In the genomic region with DNA sequence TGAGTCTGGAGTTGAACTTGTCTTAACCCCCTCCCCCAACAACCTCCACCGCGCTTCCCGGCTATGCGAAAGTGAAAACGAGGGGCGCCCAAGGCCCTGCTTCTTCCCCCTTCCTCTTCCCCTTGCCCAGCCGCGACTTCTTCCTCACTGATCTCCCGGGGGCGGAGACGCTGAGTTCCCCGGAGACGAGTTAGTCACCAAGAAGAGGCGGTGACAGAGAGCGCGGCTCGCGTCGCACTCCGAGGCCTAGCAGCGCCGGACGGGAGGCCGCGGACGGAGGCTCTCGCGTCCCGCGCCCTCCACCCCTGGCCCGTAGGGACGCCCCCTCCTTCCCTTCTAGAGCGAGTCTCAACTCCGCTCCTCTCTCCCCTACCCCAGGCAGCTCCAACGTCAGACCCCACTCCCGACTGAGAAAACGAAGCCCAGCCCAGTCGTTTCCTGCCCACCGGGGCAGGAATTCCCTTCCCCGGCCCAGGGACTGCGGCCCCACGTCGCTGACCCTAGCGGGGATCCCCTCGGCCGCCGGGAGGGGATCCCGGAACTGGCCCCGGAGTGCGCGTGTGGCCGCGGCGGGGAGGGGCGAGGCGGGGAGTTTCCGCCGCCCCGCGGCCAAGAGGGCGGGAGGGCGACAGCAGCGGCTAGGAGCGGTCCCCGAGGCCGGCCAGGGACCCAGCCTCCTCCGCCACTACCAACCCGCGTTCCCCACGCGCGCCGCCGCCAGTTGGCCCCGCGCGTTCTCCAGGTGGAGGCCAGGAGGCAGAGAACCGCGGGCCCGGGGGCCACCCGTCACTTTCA, we compare ENCODE assay signal across 8 cellular contexts. TPM values are rescaled to one million over a fixed set of nuclear protein-coding genes. Genes with fewer than 3 reads are reported as not detected.
A peak's percentile ranks its signal among the peaks of the same experiment; 100 is the strongest.
DNase-seq lines count a peak whose midpoint lies in the region; ATAC-seq and TF ChIP-seq lines count a peak whose summit lies in the region.

No MANE protein-coding gene starts in this region.

- peak overlapping the region; percentile 87 for H3K9ac ChIP-seq in iPS-18a (ENCODE audit: low read length)

- ATAC-seq in HG02763 (IDR thresholded peaks at IDR 0.05; ENCODE audit: unreplicated experiment), result peak; percentile 51
- peak; percentile 74 for ATAC-seq in body of pancreas

- 0 to 2% methylated on average over 22 to 51 of the region's 81 CpGs for WGBS in body of pancreas, 2 donors

- peaks cover 6% of the 10 kb centered on the region for H3K4me1 ChIP-seq in body of pancreas
- peaks cover 12% of the 10 kb centered on the region for H3K4me1 ChIP-seq in iPS-18a (ENCODE audit: control insufficient read depth, low read depth, low read length)

- H3K4me3 ChIP-seq in body of pancreas, result peak overlapping the region; percentile 93 to 94
- peak overlapping the region; percentile 75 for H3K4me3 ChIP-seq in iPS-18a (ENCODE audit: low read length)
- peak overlapping the region; percentile 78 to 99 (median 95) for H3K4me3 ChIP-seq in skin epidermis

- H3K27me3 ChIP-seq in body of pancreas, result no peaks in the 10 kb centered on the region
- H3K27me3 ChIP-seq in iPS-18a (ENCODE audit: control insufficient read depth, insufficient read depth, low read length), result peaks cover 18% of the 10 kb centered on the region

- intact Hi-C loops in body of pancreas (cut with DNase I), result no loop called here

- TF ChIP-seq CTCF in body of pancreas (IDR thresholded peaks at IDR 0.05), result peak in 2 of 7 experiments; percentile 0 to 2

- H3K9me3 ChIP-seq in body of pancreas, result no peaks in the 10 kb centered on the region
- H3K9me3 ChIP-seq in iPS-18a (ENCODE audit: control insufficient read depth, low read depth, low read length), result no peaks in the 10 kb centered on the region

- H3K36me3 ChIP-seq in body of pancreas (replicated peaks in 1 of 2; ENCODE audit: insufficient read depth in 1 of 2, low read depth in 2 of 2) (no peaks in the 10 kb centered on the region), iPS-18a (ENCODE audit: control insufficient read depth, low read depth, low read length) (no peaks in the 10 kb centered on the region)

- peak; percentile 73 to 87 (median 87) for TF ChIP-seq POLR2A in body of pancreas (IDR thresholded peaks at IDR 0.05)

- H3K27ac ChIP-seq in body of pancreas (peak overlapping the region; percentile 86 to 100 (median 96)), iPS-18a (ENCODE audit: low read length) (peak overlapping the region; percentile 21), skin epidermis (peak overlapping the region; percentile 91 to 100 (median 99))

- DNase-seq in NCI-H146 (lab: John Stamatoyannopoulos, UW), result peak; percentile 56
- DNase-seq in NCI-H146 treated with DMSO at 0.1 percent for 48 hours (lab: John Stamatoyannopoulos, UW; ENCODE audit: unreplicated experiment), result no peak
- peak; percentile 89 to 94 (median 90) for DNase-seq in NCI-H1417 (lab: John Stamatoyannopoulos, UW)
- DNase-seq in UCSD-AML1 (lab: John Stamatoyannopoulos, UW; ENCODE audit: unreplicated experiment), result peak; percentile 94
- DNase-seq in body of pancreas, result peak; percentile 72 to 86 (median 78)

RNA-seq across cellular contexts. Expression of a gene that starts 1.4 kb away (rescaled TPM):
- total RNA-seq in body of pancreas, result 10 to 100 TPM; 10.5 to 18.2 TPM

Comparison
In these comparisons a context has a peak if more than half of its experiments do, and no peak if none do; other contexts are left out.
1. H3K27ac ChIP-seq: peak in every context shown above with its lines; median percentile 99 in skin epidermis; 96 in body of pancreas; 21 in iPS-18a.